ENCODE assay signal across 8 cellular contexts in the genomic region with DNA sequence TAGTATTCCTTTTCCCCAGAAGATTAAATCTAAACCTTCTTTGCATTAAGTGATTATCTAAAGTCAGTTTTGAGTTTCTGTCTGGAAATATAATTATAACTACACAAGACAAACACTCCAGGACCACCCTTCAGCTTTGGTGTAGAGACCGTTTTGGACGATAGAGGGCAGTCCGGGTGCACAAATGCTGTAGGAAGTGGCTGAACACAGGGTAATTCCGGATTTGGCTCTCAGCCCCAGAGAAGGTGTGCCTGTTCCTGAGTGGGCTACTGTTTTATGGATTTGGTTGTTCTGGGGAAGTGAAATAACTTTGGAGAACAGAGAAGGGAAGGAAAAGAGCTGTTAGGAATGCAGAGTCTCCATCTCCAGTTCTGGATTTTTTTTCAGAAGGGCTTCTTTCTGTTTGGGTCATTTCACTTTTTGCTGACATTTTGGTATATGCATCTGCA. TPM values are rescaled to one million over a fixed set of nuclear protein-coding genes. Genes with fewer than 3 reads are reported as not detected.
A peak's percentile ranks its signal among the peaks of the same experiment; 100 is the strongest.
DNase-seq lines count a peak whose midpoint lies in the region; ATAC-seq and TF ChIP-seq lines count a peak whose summit lies in the region.

No MANE protein-coding gene starts in this region.

- TF ChIP-seq EP300 in stomach (IDR thresholded peaks at IDR 0.05) = no peak

- intact Hi-C loops in activated CD4-positive, alpha-beta T cell treated with anti-CD3 and anti-CD28 coated beads, Interleukin-2, amount 10 ng/mL, durations not matched to agents 24 days and 14 days (cut with micrococcal nuclease) = loop anchor here (1.0 to 2.0 kb wide), 3 partner anchors 16 to 429 kb away; no protein-coding TSS in a partner anchor
- intact Hi-C loops in stomach (cut with DNase I; ENCODE audit: low total_unique reads) = no loop called here

- DNase-seq in NCI-H226 (peak; percentile 41), naive B cell (peak; percentile 37), stomach (peak; percentile 46)
- peak; percentile 87 for DNase-seq in activated CD4-positive, alpha-beta T cell treated with anti-CD3 and anti-CD28 coated beads, Interleukin-2, amount 10 ng/mL, durations not matched to agents 24 days and 14 days
- DNase-seq in effector CD4-positive, alpha-beta T cell = peak; percentile 38

- ATAC-seq in GM18909 (IDR thresholded peaks at IDR 0.05; ENCODE audit: poor library complexity, unreplicated experiment) = peak; percentile 96
- ATAC-seq in HG03103 (IDR thresholded peaks at IDR 0.05; ENCODE audit: low read depth, unreplicated experiment) = peak; percentile 90
- ATAC-seq in naive B cell (ENCODE audit: low read depth in 2 of 2) = peak; percentile 87 to 93

- no peak overlapping the region for H3K4me3 Mint-ChIP-seq in activated CD4-positive, alpha-beta T cell treated with anti-CD3 and anti-CD28 coated beads, Interleukin-2, amount 10 ng/mL, durations not matched to agents 24 days and 14 days
- no peak overlapping the region for H3K4me3 Mint-ChIP-seq in naive B cell

- H3K27me3 ChIP-seq in stomach = no peaks in the 10 kb centered on the region

- H3K27ac ChIP-seq in C4-2B (no peak overlapping the region), stomach (no peak overlapping the region)

- no peaks in the 10 kb centered on the region for H3K27me3 Mint-ChIP-seq in activated CD4-positive, alpha-beta T cell treated with anti-CD3 and anti-CD28 coated beads, Interleukin-2, amount 10 ng/mL, durations not matched to agents 24 days and 14 days
- H3K27me3 Mint-ChIP-seq in naive B cell = no peaks in the 10 kb centered on the region

- no peak for TF ChIP-seq POLR2A in stomach (IDR thresholded peaks at IDR 0.05)

- H3K9me3 Mint-ChIP-seq in activated CD4-positive, alpha-beta T cell treated with anti-CD3 and anti-CD28 coated beads, Interleukin-2, amount 10 ng/mL, durations not matched to agents 24 days and 14 days = no peaks in the 10 kb centered on the region
- H3K9me3 Mint-ChIP-seq in naive B cell = no peaks in the 10 kb centered on the region

- H3K27ac Mint-ChIP-seq in activated CD4-positive, alpha-beta T cell treated with anti-CD3 and anti-CD28 coated beads, Interleukin-2, amount 10 ng/mL, durations not matched to agents 24 days and 14 days = peak overlapping the region; percentile 39
- H3K27ac Mint-ChIP-seq in naive B cell = peak overlapping the region in 3 of 6 donors; percentile 16 to 76 (median 64)

- TF ChIP-seq CTCF in C4-2B (conservative IDR thresholded peaks at IDR 0.05) (peak; percentile 95), stomach (IDR thresholded peaks at IDR 0.05) (peak in 5 of 7 experiments; percentile 21 to 61 (median 52))

- no peaks in the 10 kb centered on the region for H3K9me3 ChIP-seq in stomach

- peaks cover 0 to 25% (median 11%) of the 10 kb centered on the region in 4 donors for H3K4me1 ChIP-seq in stomach

- 1 to 7% (median 4%) methylated on average over 4 of the region's 4 CpGs for WGBS in stomach, 5 donors

- H3K4me3 ChIP-seq in stomach = no peak overlapping the region

- H3K36me3 ChIP-seq in stomach = peaks cover 29 to 75% (median 54%) of the 10 kb centered on the region in 4 donors

- H3K36me3 Mint-ChIP-seq in activated CD4-positive, alpha-beta T cell treated with anti-CD3 and anti-CD28 coated beads, Interleukin-2, amount 10 ng/mL, durations not matched to agents 24 days and 14 days (ENCODE audit: low read depth) = peaks cover 25% of the 10 kb centered on the region
- H3K36me3 Mint-ChIP-seq in naive B cell = peaks cover 8 to 24% of the 10 kb centered on the region in 2 donors

- peaks cover 11% of the 10 kb centered on the region for H3K4me1 Mint-ChIP-seq in activated CD4-positive, alpha-beta T cell treated with anti-CD3 and anti-CD28 coated beads, Interleukin-2, amount 10 ng/mL, durations not matched to agents 24 days and 14 days
- H3K4me1 Mint-ChIP-seq in naive B cell = peaks cover 6 to 11% (median 8%) of the 10 kb centered on the region in 3 donors

RNA-seq across cellular contexts. Expression of gene EXT2, which starts 14.8 kb away (rescaled TPM):
- total RNA-seq in activated CD4-positive, alpha-beta T cell treated with anti-CD3 and anti-CD28 coated beads, Interleukin-2, amount 10 ng/mL, durations not matched to agents 24 days and 14 days = 31.0 and 35.1 TPM in 2 replicates
- polyA plus RNA-seq in naive B cell (ENCODE audit: low read depth in 6 of 6) (10 to 100 TPM; 26.5 to 34.1 (median 29.7) TPM), stomach (10 to 100 TPM; 11.8 to 16.0 (median 15.2) TPM)
- 10 to 100 TPM; 10.5 to 93.8 (median 49.1) TPM for total RNA-seq in stomach

RNA-seq across cellular contexts. Expression of gene ACCS, which starts 44.2 kb away (rescaled TPM):
- 19.7 and 21.7 TPM in 2 replicates for total RNA-seq in activated CD4-positive, alpha-beta T cell treated with anti-CD3 and anti-CD28 coated beads, Interleukin-2, amount 10 ng/mL, durations not matched to agents 24 days and 14 days
- polyA plus RNA-seq in naive B cell (ENCODE audit: low read depth in 6 of 6) = 1 to 10 TPM; 2.9 to 8.6 (median 5.7) TPM
- total RNA-seq in stomach = 10 to 100 TPM; 21.7 to 71.1 (median 34.4) TPM
- polyA plus RNA-seq in stomach = 10 to 100 TPM; 14.7 to 17.4 (median 16.3) TPM

Comparison
In these comparisons a context has a peak if more than half of its experiments do, and no peak if none do; other contexts are left out.
1. DNase-seq: peak in every context shown above with its lines; median percentile 87 in activated CD4-positive, alpha-beta T cell treated with anti-CD3 and anti-CD28 coated beads, Interleukin-2, amount 10 ng/mL, durations not matched to agents 24 days and 14 days; 46 in stomach; 41 in NCI-H226; 38 in effector CD4-positive, alpha-beta T cell; 37 in naive B cell.